ENCODE assay signal across 24 cellular contexts in genomic region chr5:39160576-39161213, GRCh38. TPM values are rescaled to one million over a fixed set of nuclear protein-coding genes. Genes with fewer than 3 reads are reported as not detected.
A peak's percentile ranks its signal among the peaks of the same experiment; 100 is the strongest.
DNase-seq lines count a peak whose midpoint lies in the region; ATAC-seq and TF ChIP-seq lines count a peak whose summit lies in the region.
"Had no signal": no experiment of that assay in that cellular context is flagged by ENCODE, and none has a peak within 500 bp of the region (broad histone marks: within the 10 kb centered on the region; RNA-seq: fewer than 3 reads in every experiment).

No MANE protein-coding gene starts in this region.

- H3K9me3 ChIP-seq in effector memory CD4-positive, alpha-beta T cell (ENCODE audit: control insufficient read depth, low read length): no peaks in the 10 kb centered on the region
- H3K9me3 ChIP-seq in tibial nerve: no peaks in the 10 kb centered on the region
- H3K9me3 ChIP-seq: adrenal gland, heart right ventricle, lower lobe of right lung, Peyer's patch, upper lobe of left lung had no signal

- TF ChIP-seq POLR2A in tibial nerve (IDR thresholded peaks at IDR 0.05): no peak

- no peak for TF ChIP-seq EP300 in tibial nerve (IDR thresholded peaks at IDR 0.05)

- no peak overlapping the region for H3K4me3 ChIP-seq in effector memory CD4-positive, alpha-beta T cell (ENCODE audit: insufficient read depth, low read depth, low read length, poor library complexity, severe bottlenecking)
- H3K4me3 ChIP-seq in tibial nerve: no peak overlapping the region
- H3K4me3 ChIP-seq: adrenal gland, heart right ventricle, lower lobe of right lung, Peyer's patch, upper lobe of left lung had no signal

- H3K27ac ChIP-seq in effector memory CD4-positive, alpha-beta T cell (ENCODE audit: insufficient read depth, low read length, poor library complexity, severe bottlenecking): peak overlapping the region; percentile 19
- H3K27ac ChIP-seq in tibial nerve: no peak overlapping the region
- H3K27ac ChIP-seq: adrenal gland, C4-2B, heart right ventricle, lower lobe of right lung, upper lobe of left lung had no signal

- POLR2A ChIA-PET in T-cell (lab: Charles Lee): interaction anchor here (0.6 to 1.1 kb wide), 3 partner anchors 20 to 51 kb away, joined by 4 to 5 read pairs (median 4); no protein-coding TSS in a partner anchor

- peaks cover 8% of the 10 kb centered on the region for H3K36me3 Mint-ChIP-seq in stimulated activated naive CD8-positive, alpha-beta T cell treated with anti-CD3 and anti-CD28 coated beads, Interleukin-15, Interleukin-2, amounts not matched to agents 100 ng/mL and 50 ng/mL, for 24 hours (ENCODE audit: low read depth)
- peaks cover 43% of the 10 kb centered on the region for H3K36me3 Mint-ChIP-seq in T-cell

- 67 to 71% methylated on average over 5 of the region's 5 CpGs for WGBS in tibial nerve, 2 donors

- no peaks in the 10 kb centered on the region for H3K27me3 Mint-ChIP-seq in stimulated activated naive CD8-positive, alpha-beta T cell treated with anti-CD3 and anti-CD28 coated beads, Interleukin-15, Interleukin-2, amounts not matched to agents 100 ng/mL and 50 ng/mL, for 24 hours
- H3K27me3 Mint-ChIP-seq in T-cell: no peaks in the 10 kb centered on the region

- no peaks in the 10 kb centered on the region for H3K27me3 ChIP-seq in effector memory CD4-positive, alpha-beta T cell (replicated peaks; ENCODE audit: control insufficient read depth, insufficient read depth, low read length, poor library complexity, severe bottlenecking)
- H3K27me3 ChIP-seq in tibial nerve: no peaks in the 10 kb centered on the region
- H3K27me3 ChIP-seq: adrenal gland, Peyer's patch, upper lobe of left lung had no signal

- H3K9me3 Mint-ChIP-seq in stimulated activated naive CD8-positive, alpha-beta T cell treated with anti-CD3 and anti-CD28 coated beads, Interleukin-15, Interleukin-2, amounts not matched to agents 100 ng/mL and 50 ng/mL, for 24 hours: no peaks in the 10 kb centered on the region
- H3K9me3 Mint-ChIP-seq in T-cell: peaks cover 0 to 3% (median 0%) of the 10 kb centered on the region in 3 donors
- H3K9me3 Mint-ChIP-seq: nephron had no signal

- ATAC-seq in stimulated activated naive CD8-positive, alpha-beta T cell treated with anti-CD3 and anti-CD28 coated beads, Interleukin-15, Interleukin-2, amounts not matched to agents 100 U/mL and 50 U/mL, for 24 hours: no peak
- ATAC-seq in T-cell (replicated peaks in 1 of 4): no peak
- ATAC-seq: lower lobe of right lung had no signal

- peaks cover 94% of the 10 kb centered on the region for H3K4me1 Mint-ChIP-seq in stimulated activated naive CD8-positive, alpha-beta T cell treated with anti-CD3 and anti-CD28 coated beads, Interleukin-15, Interleukin-2, amounts not matched to agents 100 ng/mL and 50 ng/mL, for 24 hours (ENCODE audit: low read depth)
- peaks cover 91 to 95% (median 94%) of the 10 kb centered on the region in 3 donors for H3K4me1 Mint-ChIP-seq in T-cell

- H3K36me3 ChIP-seq in effector memory CD4-positive, alpha-beta T cell (ENCODE audit: control insufficient read depth, insufficient read depth, low read length): no peaks in the 10 kb centered on the region
- H3K36me3 ChIP-seq in tibial nerve: no peaks in the 10 kb centered on the region
- H3K36me3 ChIP-seq: adrenal gland, heart right ventricle, lower lobe of right lung, Peyer's patch, upper lobe of left lung had no signal

- DNase-seq in stimulated activated naive CD8-positive, alpha-beta T cell treated with anti-CD3 and anti-CD28 coated beads, Interleukin-15, Interleukin-2, amounts not matched to agents 100 U/mL and 50 U/mL, for 24 hours: no peak
- DNase-seq in T-cell (no peak), HCEC 1CT (no peak), tibial nerve (ENCODE audit: low spot score in 2 of 2) (no peak)
- no peak for DNase-seq in effector memory CD4-positive, alpha-beta T cell
- DNase-seq in activated CD4-positive, CD25-positive, alpha-beta regulatory T cell treated with anti-CD3 and anti-CD28 coated beads, Interleukin-2, amount 50 U/mL, for 72 hours: no peak
- DNase-seq: adrenal gland; dermis blood vessel endothelial cell; heart right ventricle; lower lobe of right lung; NCI-H1436 treated with DMSO at 0.1 percent for 48 hours; NCI-H345; NCI-H748 treated with DMSO at 0.1 percent for 48 hours; Peyer's patch; SHP77; stimulated activated CD4-positive, alpha-beta T cell treated with anti-CD3 and anti-CD28 coated beads, Interleukin-15, amount 100 ng/mL, for 24 hours; stimulated activated CD4-positive, alpha-beta T cell treated with anti-CD3 and anti-CD28 coated beads, Interleukin-4, amount 100 ng/mL, for 4 hours; upper lobe of left lung had no signal

- H3K27ac Mint-ChIP-seq in stimulated activated naive CD8-positive, alpha-beta T cell treated with anti-CD3 and anti-CD28 coated beads, Interleukin-15, Interleukin-2, amounts not matched to agents 100 ng/mL and 50 ng/mL, for 24 hours: peak overlapping the region; percentile 84
- peak overlapping the region; percentile 72 to 81 for H3K27ac Mint-ChIP-seq in T-cell
- H3K27ac Mint-ChIP-seq: nephron; T-helper 2 cell treated with Interferon-gamma antibody and Interleukin-4, amounts not matched to agents 5 μg/mL and 100 μg/mL, for 36 hours had no signal

- peaks cover 53% of the 10 kb centered on the region for H3K4me1 ChIP-seq in effector memory CD4-positive, alpha-beta T cell (ENCODE audit: control insufficient read depth, insufficient read depth, low read length, poor library complexity, severe bottlenecking)
- no peaks in the 10 kb centered on the region for H3K4me1 ChIP-seq in tibial nerve
- H3K4me1 ChIP-seq: adrenal gland, lower lobe of right lung had no signal

- CTCF ChIA-PET in T-cell (lab: Charles Lee): interaction anchor here (1.0 to 1.2 kb wide), 4 partner anchors 13 to 123 kb away, joined by 3 to 5 read pairs (median 3); partner anchors contain the start of gene FYB1 (in 1 of the 2)

- peak overlapping the region; percentile 12 for H3K4me3 Mint-ChIP-seq in stimulated activated naive CD8-positive, alpha-beta T cell treated with anti-CD3 and anti-CD28 coated beads, Interleukin-15, Interleukin-2, amounts not matched to agents 100 ng/mL and 50 ng/mL, for 24 hours
- peak overlapping the region in 2 of 3 donors; percentile 45 to 56 for H3K4me3 Mint-ChIP-seq in T-cell
- H3K4me3 Mint-ChIP-seq: nephron; T-helper 2 cell treated with Interferon-gamma antibody and Interleukin-4, amounts not matched to agents 5 μg/mL and 100 μg/mL, for 36 hours had no signal

- no peak for TF ChIP-seq CTCF in tibial nerve (IDR thresholded peaks at IDR 0.05)

RNA-seq across cellular contexts. Expression of gene FYB1, which starts 58.7 kb away (rescaled TPM):
- total RNA-seq in T-cell: 100 to 1,000 TPM; 372 to 769 (median 428) TPM
- total RNA-seq in tibial nerve: 10 to 100 TPM in 2 of 4 donors, 1 to 10 TPM in 2; 6.7 to 25.1 (median 16.3) TPM
- total RNA-seq: Daoy, dermis blood vessel endothelial cell, osteocyte had no signal

Comparison
In these comparisons a context has a peak if more than half of its experiments do, and no peak if none do; other contexts are left out.
1. RNA of gene FYB1, which starts 58.7 kb away (total RNA-seq): 372 to 769 TPM in T-cell; 6.7 to 25.1 TPM in tibial nerve; every median in the first group is over 10 times any median in the second.